In genomic region chr12:49854976-49855375, GRCh38 we compare ENCODE assay signal across 2 cellular contexts.
TF ChIP-seq lines count a peak whose summit lies in the region.

No MANE protein-coding gene starts in this region.

TF ChIP-seq in HepG2, 621 proteins besides CTCF, POLR2A, EP300 and RAD21:
- TF ChIP-seq ZNF768 (CRISPR knock-in tag; IDR thresholded peaks at IDR 0.05) (no peak), CEBPB (IDR thresholded peaks at IDR 0.05; ENCODE audit: borderline replicate concordance, low read depth, low read length) (0 out of 2 replicates have a peak, but pooled peaks have one; percentile 7)

TF ChIP-seq in GM23338, 12 proteins besides CTCF, POLR2A, EP300 and RAD21:
- no peak for TF ChIP-seq NANOG (IDR thresholded peaks at IDR 0.05; ENCODE audit: borderline replicate concordance)
- TF ChIP-seq POLR2AphosphoS5 (IDR thresholded peaks at IDR 0.05; ENCODE audit: low read depth), result no peak
- TF ChIP-seq EZH2 (IDR thresholded peaks at IDR 0.05; ENCODE audit: low read depth, unreplicated experiment), result no peak
- TF ChIP-seq ZNF114 (CRISPR knock-in tag; IDR thresholded peaks at IDR 0.05), result no peak
- TF ChIP-seq STAT1 (IDR thresholded peaks at IDR 0.05; ENCODE audit: unreplicated experiment), result no peak
- TF ChIP-seq, protein P1, sequence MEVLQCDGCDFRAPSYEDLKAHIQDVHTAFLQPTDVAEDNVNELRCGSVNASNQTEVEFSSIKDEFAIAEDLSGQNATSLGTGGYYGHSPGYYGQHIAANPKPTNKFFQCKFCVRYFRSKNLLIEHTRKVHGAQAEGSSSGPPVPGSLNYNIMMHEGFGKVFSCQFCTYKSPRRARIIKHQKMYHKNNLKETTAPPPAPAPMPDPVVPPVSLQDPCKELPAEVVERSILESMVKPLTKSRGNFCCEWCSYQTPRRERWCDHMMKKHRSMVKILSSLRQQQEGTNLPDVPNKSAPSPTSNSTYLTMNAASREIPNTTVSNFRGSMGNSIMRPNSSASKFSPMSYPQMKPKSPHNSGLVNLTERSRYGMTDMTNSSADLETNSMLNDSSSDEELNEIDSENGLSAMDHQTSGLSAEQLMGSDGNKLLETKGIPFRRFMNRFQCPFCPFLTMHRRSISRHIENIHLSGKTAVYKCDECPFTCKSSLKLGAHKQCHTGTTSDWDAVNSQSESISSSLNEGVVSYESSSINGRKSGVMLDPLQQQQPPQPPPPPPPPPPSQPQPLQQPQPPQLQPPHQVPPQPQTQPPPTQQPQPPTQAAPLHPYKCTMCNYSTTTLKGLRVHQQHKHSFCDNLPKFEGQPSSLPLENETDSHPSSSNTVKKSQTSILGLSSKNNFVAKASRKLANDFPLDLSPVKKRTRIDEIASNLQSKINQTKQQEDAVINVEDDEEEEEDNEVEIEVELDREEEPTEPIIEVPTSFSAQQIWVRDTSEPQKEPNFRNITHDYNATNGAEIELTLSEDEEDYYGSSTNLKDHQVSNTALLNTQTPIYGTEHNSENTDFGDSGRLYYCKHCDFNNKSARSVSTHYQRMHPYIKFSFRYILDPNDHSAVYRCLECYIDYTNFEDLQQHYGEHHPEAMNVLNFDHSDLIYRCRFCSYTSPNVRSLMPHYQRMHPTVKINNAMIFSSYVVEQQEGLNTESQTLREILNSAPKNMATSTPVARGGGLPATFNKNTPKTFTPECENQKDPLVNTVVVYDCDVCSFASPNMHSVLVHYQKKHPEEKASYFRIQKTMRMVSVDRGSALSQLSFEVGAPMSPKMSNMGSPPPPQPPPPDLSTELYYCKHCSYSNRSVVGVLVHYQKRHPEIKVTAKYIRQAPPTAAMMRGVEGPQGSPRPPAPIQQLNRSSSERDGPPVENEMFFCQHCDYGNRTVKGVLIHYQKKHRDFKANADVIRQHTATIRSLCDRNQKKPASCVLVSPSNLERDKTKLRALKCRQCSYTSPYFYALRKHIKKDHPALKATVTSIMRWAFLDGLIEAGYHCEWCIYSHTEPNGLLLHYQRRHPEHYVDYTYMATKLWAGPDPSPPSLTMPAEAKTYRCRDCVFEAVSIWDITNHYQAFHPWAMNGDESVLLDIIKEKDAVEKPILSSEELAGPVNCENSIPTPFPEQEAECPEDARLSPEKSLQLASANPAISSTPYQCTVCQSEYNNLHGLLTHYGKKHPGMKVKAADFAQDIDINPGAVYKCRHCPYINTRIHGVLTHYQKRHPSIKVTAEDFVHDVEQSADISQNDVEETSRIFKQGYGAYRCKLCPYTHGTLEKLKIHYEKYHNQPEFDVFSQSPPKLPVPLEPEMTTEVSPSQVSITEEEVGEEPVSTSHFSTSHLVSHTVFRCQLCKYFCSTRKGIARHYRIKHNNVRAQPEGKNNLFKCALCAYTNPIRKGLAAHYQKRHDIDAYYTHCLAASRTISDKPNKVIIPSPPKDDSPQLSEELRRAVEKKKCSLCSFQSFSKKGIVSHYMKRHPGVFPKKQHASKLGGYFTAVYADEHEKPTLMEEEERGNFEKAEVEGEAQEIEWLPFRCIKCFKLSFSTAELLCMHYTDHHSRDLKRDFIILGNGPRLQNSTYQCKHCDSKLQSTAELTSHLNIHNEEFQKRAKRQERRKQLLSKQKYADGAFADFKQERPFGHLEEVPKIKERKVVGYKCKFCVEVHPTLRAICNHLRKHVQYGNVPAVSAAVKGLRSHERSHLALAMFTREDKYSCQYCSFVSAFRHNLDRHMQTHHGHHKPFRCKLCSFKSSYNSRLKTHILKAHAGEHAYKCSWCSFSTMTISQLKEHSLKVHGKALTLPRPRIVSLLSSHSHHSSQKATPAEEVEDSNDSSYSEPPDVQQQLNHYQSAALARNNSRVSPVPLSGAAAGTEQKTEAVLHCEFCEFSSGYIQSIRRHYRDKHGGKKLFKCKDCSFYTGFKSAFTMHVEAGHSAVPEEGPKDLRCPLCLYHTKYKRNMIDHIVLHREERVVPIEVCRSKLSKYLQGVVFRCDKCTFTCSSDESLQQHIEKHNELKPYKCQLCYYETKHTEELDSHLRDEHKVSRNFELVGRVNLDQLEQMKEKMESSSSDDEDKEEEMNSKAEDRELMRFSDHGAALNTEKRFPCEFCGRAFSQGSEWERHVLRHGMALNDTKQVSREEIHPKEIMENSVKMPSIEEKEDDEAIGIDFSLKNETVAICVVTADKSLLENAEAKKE (CRISPR knock-in tag; IDR thresholded peaks at IDR 0.05), result no peak
- no peak for TF ChIP-seq JUNB (IDR thresholded peaks at IDR 0.05; ENCODE audit: unreplicated experiment)
- no peak for TF ChIP-seq CREB1 (CRISPR knock-in tag; IDR thresholded peaks at IDR 0.05; ENCODE audit: low read depth)
- TF ChIP-seq, protein P2, sequence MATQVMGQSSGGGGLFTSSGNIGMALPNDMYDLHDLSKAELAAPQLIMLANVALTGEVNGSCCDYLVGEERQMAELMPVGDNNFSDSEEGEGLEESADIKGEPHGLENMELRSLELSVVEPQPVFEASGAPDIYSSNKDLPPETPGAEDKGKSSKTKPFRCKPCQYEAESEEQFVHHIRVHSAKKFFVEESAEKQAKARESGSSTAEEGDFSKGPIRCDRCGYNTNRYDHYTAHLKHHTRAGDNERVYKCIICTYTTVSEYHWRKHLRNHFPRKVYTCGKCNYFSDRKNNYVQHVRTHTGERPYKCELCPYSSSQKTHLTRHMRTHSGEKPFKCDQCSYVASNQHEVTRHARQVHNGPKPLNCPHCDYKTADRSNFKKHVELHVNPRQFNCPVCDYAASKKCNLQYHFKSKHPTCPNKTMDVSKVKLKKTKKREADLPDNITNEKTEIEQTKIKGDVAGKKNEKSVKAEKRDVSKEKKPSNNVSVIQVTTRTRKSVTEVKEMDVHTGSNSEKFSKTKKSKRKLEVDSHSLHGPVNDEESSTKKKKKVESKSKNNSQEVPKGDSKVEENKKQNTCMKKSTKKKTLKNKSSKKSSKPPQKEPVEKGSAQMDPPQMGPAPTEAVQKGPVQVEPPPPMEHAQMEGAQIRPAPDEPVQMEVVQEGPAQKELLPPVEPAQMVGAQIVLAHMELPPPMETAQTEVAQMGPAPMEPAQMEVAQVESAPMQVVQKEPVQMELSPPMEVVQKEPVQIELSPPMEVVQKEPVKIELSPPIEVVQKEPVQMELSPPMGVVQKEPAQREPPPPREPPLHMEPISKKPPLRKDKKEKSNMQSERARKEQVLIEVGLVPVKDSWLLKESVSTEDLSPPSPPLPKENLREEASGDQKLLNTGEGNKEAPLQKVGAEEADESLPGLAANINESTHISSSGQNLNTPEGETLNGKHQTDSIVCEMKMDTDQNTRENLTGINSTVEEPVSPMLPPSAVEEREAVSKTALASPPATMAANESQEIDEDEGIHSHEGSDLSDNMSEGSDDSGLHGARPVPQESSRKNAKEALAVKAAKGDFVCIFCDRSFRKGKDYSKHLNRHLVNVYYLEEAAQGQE (IDR thresholded peaks at IDR 0.05; ENCODE audit: unreplicated experiment), result no peak
- TF ChIP-seq, protein P3, sequence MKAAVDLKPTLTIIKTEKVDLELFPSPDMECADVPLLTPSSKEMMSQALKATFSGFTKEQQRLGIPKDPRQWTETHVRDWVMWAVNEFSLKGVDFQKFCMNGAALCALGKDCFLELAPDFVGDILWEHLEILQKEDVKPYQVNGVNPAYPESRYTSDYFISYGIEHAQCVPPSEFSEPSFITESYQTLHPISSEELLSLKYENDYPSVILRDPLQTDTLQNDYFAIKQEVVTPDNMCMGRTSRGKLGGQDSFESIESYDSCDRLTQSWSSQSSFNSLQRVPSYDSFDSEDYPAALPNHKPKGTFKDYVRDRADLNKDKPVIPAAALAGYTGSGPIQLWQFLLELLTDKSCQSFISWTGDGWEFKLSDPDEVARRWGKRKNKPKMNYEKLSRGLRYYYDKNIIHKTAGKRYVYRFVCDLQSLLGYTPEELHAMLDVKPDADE (IDR thresholded peaks at IDR 0.05), result no peak
- TF ChIP-seq ZNF331 (CRISPR knock-in tag; IDR thresholded peaks at IDR 0.05; ENCODE audit: low read depth), result no peak
- no peak for TF ChIP-seq EZH2phosphoT487 (IDR thresholded peaks at IDR 0.05; ENCODE audit: unreplicated experiment)
